Comparison of ENCODE assay signal across 16 cellular contexts in genomic region chr5:93576015-93576414, GRCh38. TPM values are rescaled to one million over a fixed set of nuclear protein-coding genes. Genes with fewer than 3 reads are reported as not detected.
DNase-seq lines count a peak whose midpoint lies in the region; ATAC-seq, FAIRE-seq and TF ChIP-seq lines count a peak whose summit lies in the region.
"Had no signal": no experiment of that assay in that cellular context is flagged by ENCODE, and none has a peak within 500 bp of the region (broad histone marks: within the 10 kb centered on the region; RNA-seq: fewer than 3 reads in every experiment).

No MANE protein-coding gene starts in this region.

- H2BK20ac ChIP-seq in IMR-90 (ENCODE audit: low read depth, low read length), result no peak overlapping the region

- H3K9ac ChIP-seq in IMR-90 (ENCODE audit: low read depth, low read length), result no peak overlapping the region
- H3K9ac ChIP-seq: BLaER1 treated with 17β-estradiol and CSF1 and Interleukin-3, amounts not matched to agents 10 nM and 100 nM had no signal

- no peak overlapping the region for H2BK15ac ChIP-seq in IMR-90 (ENCODE audit: low read depth, low read length)

- FAIRE-seq in small intestine (lab: Jason Lieb, UNC), result no peak
- FAIRE-seq: D721Med had no signal

- no peaks in the 10 kb centered on the region for H3K27me3 ChIP-seq in ACC112 (ENCODE audit: insufficient read depth, low read length)
- no peaks in the 10 kb centered on the region for H3K27me3 ChIP-seq in IMR-90 (ENCODE audit: control insufficient read depth, insufficient read depth, low read length)
- H3K27me3 ChIP-seq in dorsolateral prefrontal cortex, result peaks cover 0 to 37% (median 4%) of the 10 kb centered on the region in 45 donors
- peaks cover 14 to 36% of the 10 kb centered on the region in 2 donors for H3K27me3 ChIP-seq in small intestine (ENCODE audit: control insufficient read depth in 2 of 2, insufficient read depth in 2 of 2, low read length in 2 of 2)
- no peaks in the 10 kb centered on the region for H3K27me3 ChIP-seq in uterus
- H3K27me3 ChIP-seq: SJCRH30 had no signal

- H3K14ac ChIP-seq in IMR-90 (replicated peaks; ENCODE audit: low read depth, low read length), result 0 out of 2 replicates have a peak overlapping the region, but pooled peaks have one; percentile 4

- H2BK5ac ChIP-seq in IMR-90 (ENCODE audit: low read depth, low read length, poor library complexity, severe bottlenecking), result peak overlapping the region; percentile 4

- no peak for TF ChIP-seq RAD21 in IMR-90 (IDR thresholded peaks at IDR 0.05; ENCODE audit: low read length)

- H4K8ac ChIP-seq in IMR-90 (ENCODE audit: low read depth in 2 of 2, low read length in 2 of 2), result peak overlapping the region in 1 of 2 experiments; percentile 16; a peak in 1 of 4 replicates

- TF ChIP-seq POLR2A in IMR-90 (IDR thresholded peaks at IDR 0.05; ENCODE audit: low read depth, low read length) (no peak), uterus (IDR thresholded peaks at IDR 0.05) (no peak)

- H3K79me1 ChIP-seq in IMR-90 (ENCODE audit: low read depth in 1 of 2, low read length in 2 of 2), result peaks cover 26 to 69% of the 10 kb centered on the region in 2 experiments

- H3K36me3 ChIP-seq in ACC112 (ENCODE audit: insufficient read depth, low read length) (peaks cover 25% of the 10 kb centered on the region; the same call in 1 of the 2 replicates), IMR-90 (ENCODE audit: control insufficient read depth, insufficient read depth, low read length) (peaks cover 12% of the 10 kb centered on the region), small intestine (ENCODE audit: control insufficient read depth in 2 of 2, insufficient read depth in 2 of 2, low read length in 2 of 2) (no peaks in the 10 kb centered on the region), uterus (no peaks in the 10 kb centered on the region)
- H3K36me3 ChIP-seq: BLaER1 treated with 17β-estradiol and CSF1 and Interleukin-3, amounts not matched to agents 10 nM and 100 nM; SJCRH30 had no signal

- H2AK9ac ChIP-seq in IMR-90 (replicated peaks; ENCODE audit: low read depth, low read length, poor library complexity), result no peak overlapping the region

- H2AFZ ChIP-seq in ACC112 (ENCODE audit: low read length, unreplicated experiment), result no peak overlapping the region
- H2AFZ ChIP-seq in IMR-90 (replicated peaks; ENCODE audit: low read length, poor library complexity), result no peak overlapping the region

- dilution Hi-C loops in IMR-90 (cut with HindIII; ENCODE audit: low sequenced_read_pairs, unreplicated experiment), result no loop called here

- in situ Hi-C loops in IMR-90 (cut with MboI; ENCODE audit: low sequenced_read_pairs), result loop anchor here (10.0 to 25.0 kb wide), 5 partner anchors 491 to 1264 kb away; no protein-coding TSS in a partner anchor

- H4K5ac ChIP-seq in IMR-90 (ENCODE audit: low read depth, low read length), result no peak overlapping the region

- POLR2A ChIA-PET in IMR-90 (lab: Charles Lee; ENCODE audit: unreplicated experiment), result no interaction called here

- H3K4ac ChIP-seq in IMR-90 (ENCODE audit: low read depth, low read length), result no peak overlapping the region

- H3K9me3 Mint-ChIP-seq in nephron progenitor cell, result no peaks in the 10 kb centered on the region
- H3K9me3 Mint-ChIP-seq in stimulated activated naive CD8-positive, alpha-beta T cell treated with anti-CD3 and anti-CD28 coated beads, Interleukin-15, amount 100 ng/mL, for 72 hours, result no peaks in the 10 kb centered on the region

- no peak overlapping the region for H2AK5ac ChIP-seq in IMR-90 (ENCODE audit: low read depth, low read length)

- DNase-seq in IMR-90 (no peak), dorsolateral prefrontal cortex (no peak), nephron progenitor cell (no peak), small intestine (no peak), uterus (no peak)
- DNase-seq in stimulated activated naive CD8-positive, alpha-beta T cell treated with anti-CD3 and anti-CD28 coated beads, Interleukin-15, amount 100 ng/mL, for 72 hours, result no peak
- DNase-seq: CD8-positive, alpha-beta memory T cell; KBM-7; NCI-H1436; NCI-H2029 treated with DMSO at 0.1 percent for 48 hours; NCI-H748 treated with DMSO at 0.1 percent for 48 hours; SJCRH30 had no signal

- H3K27me3 Mint-ChIP-seq in nephron progenitor cell (ENCODE audit: low read depth, poor library complexity), result peaks cover 51% of the 10 kb centered on the region
- no peaks in the 10 kb centered on the region for H3K27me3 Mint-ChIP-seq in stimulated activated naive CD8-positive, alpha-beta T cell treated with anti-CD3 and anti-CD28 coated beads, Interleukin-15, amount 100 ng/mL, for 72 hours

- peak overlapping the region; percentile 57 for H3K4me3 ChIP-seq in ACC112 (ENCODE audit: low read depth, low read length)
- no peak overlapping the region for H3K4me3 ChIP-seq in IMR-90 (ENCODE audit: insufficient read depth, low read depth, low read length)
- peak overlapping the region in 42 of 59 donors; percentile 0 to 90 (median 20) for H3K4me3 ChIP-seq in dorsolateral prefrontal cortex
- H3K4me3 ChIP-seq in small intestine (ENCODE audit: low read depth in 1 of 2, low read length in 2 of 2), result no peak overlapping the region
- H3K4me3 ChIP-seq in uterus, result no peak overlapping the region
- H3K4me3 ChIP-seq: BLaER1 treated with 17β-estradiol and CSF1 and Interleukin-3, amounts not matched to agents 10 nM and 100 nM; SJCRH30 had no signal

- peak overlapping the region; percentile 19; the same call in 1 of the 2 replicates for H3K27ac ChIP-seq in ACC112 (ENCODE audit: low read depth, low read length)
- H3K27ac ChIP-seq in IMR-90 (ENCODE audit: insufficient read depth, low read length), result no peak overlapping the region
- peak overlapping the region in 49 of 59 donors; percentile 1 to 100 (median 95) for H3K27ac ChIP-seq in dorsolateral prefrontal cortex
- H3K27ac ChIP-seq in small intestine (ENCODE audit: low read depth in 1 of 2, low read length in 1 of 2), result no peak overlapping the region
- peak overlapping the region in 1 of 2 donors; percentile 9 for H3K27ac ChIP-seq in uterus
- H3K27ac ChIP-seq: BLaER1 treated with 17β-estradiol and CSF1 and Interleukin-3, amounts not matched to agents 10 nM and 100 nM; SJCRH30 had no signal

- TF ChIP-seq CTCF in IMR-90 (conservative IDR thresholded peaks at IDR 0.05; ENCODE audit: low read depth, low read length) (no peak), dorsolateral prefrontal cortex (IDR thresholded peaks at IDR 0.05 in 54 of 56, conservative IDR thresholded peaks at IDR 0.05 in 2 of 56; ENCODE audit: low read depth in 1 of 56, partially characterized antibody in 56 of 56) (no peak), nephron progenitor cell (IDR thresholded peaks at IDR 0.05) (no peak), uterus (IDR thresholded peaks at IDR 0.05) (no peak)

- no peaks in the 10 kb centered on the region for H4K20me1 ChIP-seq in IMR-90 (ENCODE audit: insufficient read depth, low read length)

- no peak overlapping the region for H2BK120ac ChIP-seq in IMR-90 (ENCODE audit: low read depth, low read length)

- H3K4me2 ChIP-seq in IMR-90 (ENCODE audit: low read depth, low read length), result peak overlapping the region; percentile 76; the same call in 1 of the 2 replicates
- H3K4me2 ChIP-seq: BLaER1 treated with 17β-estradiol and CSF1 and Interleukin-3, amounts not matched to agents 10 nM and 100 nM had no signal

- no TSS peak for BruUV-seq in IMR-90 (replicated peaks; lab: Mats Ljungman, UMichigan)

- H3K9me1 ChIP-seq in IMR-90 (ENCODE audit: insufficient read depth, low read length), result no peaks in the 10 kb centered on the region

- no peak overlapping the region; the same call in 1 of the 2 replicates for H3K56ac ChIP-seq in IMR-90 (ENCODE audit: extremely low read depth, insufficient read depth, low read length)

- H3K36me3 Mint-ChIP-seq in nephron progenitor cell (ENCODE audit: low read depth), result no peaks in the 10 kb centered on the region

- WGBS in IMR-90 (ENCODE audit: extremely low coverage in 2 of 2, insufficient read length in 1 of 2), 2 experiments, result no CpG with 5 or more reads among the region's 3 CpGs
- WGBS in small intestine, 3 donors, result 15 to 44% (median 29%) methylated on average over 3 of the region's 3 CpGs

- H3K4me1 ChIP-seq in ACC112 (ENCODE audit: control insufficient read depth, insufficient read depth, low read length, unreplicated experiment) (peaks cover 49% of the 10 kb centered on the region), IMR-90 (ENCODE audit: control insufficient read depth, insufficient read depth, low read length) (peaks cover 16% of the 10 kb centered on the region), small intestine (ENCODE audit: control insufficient read depth in 2 of 2, insufficient read depth in 1 of 2, low read depth in 1 of 2, low read length in 1 of 2) (no peaks in the 10 kb centered on the region), uterus (no peaks in the 10 kb centered on the region)
- H3K4me1 ChIP-seq: SJCRH30 had no signal

- H3K4me1 Mint-ChIP-seq in nephron progenitor cell, result peaks cover 83% of the 10 kb centered on the region
- H3K4me1 Mint-ChIP-seq in stimulated activated naive CD8-positive, alpha-beta T cell treated with anti-CD3 and anti-CD28 coated beads, Interleukin-15, amount 100 ng/mL, for 72 hours, result peaks cover 62% of the 10 kb centered on the region

- H3K23ac ChIP-seq in IMR-90 (ENCODE audit: low read depth, low read length), result peak overlapping the region; percentile 87; the same call in 1 of the 2 replicates

- ATAC-seq in IMR-90 (ENCODE audit: low read depth) (no peak), HG02938 (IDR thresholded peaks at IDR 0.05; ENCODE audit: unreplicated experiment) (no peak)
- no peak for ATAC-seq in stimulated activated naive CD8-positive, alpha-beta T cell treated with anti-CD3 and anti-CD28 coated beads, Interleukin-15, amount 100 ng/mL, for 72 hours

- no peak overlapping the region for H4K91ac ChIP-seq in IMR-90 (ENCODE audit: insufficient read depth, low read depth, low read length)

- H3K4me3 Mint-ChIP-seq in nephron progenitor cell, result peak overlapping the region; percentile 77
- no peak overlapping the region for H3K4me3 Mint-ChIP-seq in stimulated activated naive CD8-positive, alpha-beta T cell treated with anti-CD3 and anti-CD28 coated beads, Interleukin-15, amount 100 ng/mL, for 72 hours
- H3K4me3 Mint-ChIP-seq: CD8-positive, alpha-beta memory T cell had no signal

- H3K18ac ChIP-seq in IMR-90 (ENCODE audit: low read depth, low read length), result no peak overlapping the region

- CTCF ChIA-PET in IMR-90 (lab: Yijun Ruan, JAX), result interaction anchor here (0.6 kb wide), 1 partner anchor 251 kb away, joined by 3 read pairs; no protein-coding TSS in a partner anchor

- H3K9me3 ChIP-seq in IMR-90 (ENCODE audit: control insufficient read depth, insufficient read depth, low read length) (no peaks in the 10 kb centered on the region), small intestine (ENCODE audit: control insufficient read depth, low read depth) (no peaks in the 10 kb centered on the region), uterus (no peaks in the 10 kb centered on the region)
- H3K9me3 ChIP-seq: SJCRH30 had no signal

- H3K79me2 ChIP-seq in ACC112 (ENCODE audit: control insufficient read depth, insufficient read depth, low read length, unreplicated experiment), result peaks cover 92% of the 10 kb centered on the region

- no peak overlapping the region for H3K27ac Mint-ChIP-seq in nephron progenitor cell
- no peak overlapping the region for H3K27ac Mint-ChIP-seq in stimulated activated naive CD8-positive, alpha-beta T cell treated with anti-CD3 and anti-CD28 coated beads, Interleukin-15, amount 100 ng/mL, for 72 hours
- H3K27ac Mint-ChIP-seq: CD8-positive, alpha-beta memory T cell had no signal

- intact Hi-C loops in IMR-90 (cut with micrococcal nuclease) (loop anchor here (5.0 kb wide), 1 partner anchor 739 kb away; no protein-coding TSS in a partner anchor), dorsolateral prefrontal cortex (cut with DNase I) (loop anchor here (5.0 to 10.0 kb wide), 3 partner anchors 374 to 891 kb away; no protein-coding TSS in a partner anchor), uterus (cut with DNase I; ENCODE audit: low total_unique reads) (loop anchor here (5.0 kb wide), 1 partner anchor 44 kb away; no protein-coding TSS in a partner anchor)

RNA-seq across cellular contexts. Expression of gene NR2F1-AS1, which starts 5.0 kb away (rescaled TPM):
- total RNA-seq in IMR-90 (2012; rRNA removed), result 12.5 and 17.8 TPM in 2 replicates
- polyA plus RNA-seq in IMR-90 (2012; rRNA removed), result 12.1 and 12.8 TPM in 2 replicates
- 3.6 and 4.5 TPM in 2 replicates for polyA plus RNA-seq in IMR-90 (2012; cell fraction: cytosol; rRNA removed)
- 7.6 and 30.6 TPM in 2 replicates for polyA plus RNA-seq in IMR-90 (2012; cell fraction: nucleus; rRNA removed; ENCODE audit: low replicate concordance)
- 100 to 1,000 TPM in 43 of 120 experiments, 10 to 100 TPM in 77; 42.2 to 125 (median 96.4) TPM for total RNA-seq in dorsolateral prefrontal cortex
- 1 to 10 TPM in 2 of 3 donors, under 1 TPM in 1; 0.89 to 4.4 (median 3.5) TPM for polyA plus RNA-seq in small intestine
- 10 to 100 TPM in 3 of 4 donors, 1 to 10 TPM in 1; 4.4 to 46.1 (median 19.9) TPM for total RNA-seq in uterus
- total RNA-seq: CD8-positive, alpha-beta memory T cell had no signal
- polyA plus RNA-seq: CD8-positive, alpha-beta memory T cell had no signal

RNA-seq across cellular contexts. Expression of gene NR2F1, which starts 7.0 kb away (rescaled TPM):
- 18.1 and 19.0 TPM in 2 replicates for total RNA-seq in IMR-90 (2012; rRNA removed)
- polyA plus RNA-seq in IMR-90 (2012; rRNA removed), result 160 and 175 TPM in 2 replicates
- 80.6 and 211 TPM in 2 replicates for polyA plus RNA-seq in IMR-90 (2012; cell fraction: cytosol; rRNA removed)
- 153 and 546 TPM in 2 replicates for polyA plus RNA-seq in IMR-90 (2012; cell fraction: nucleus; rRNA removed; ENCODE audit: low replicate concordance)
- 100 to 1,000 TPM in 56 of 120 experiments, 10 to 100 TPM in 64; 46.1 to 145 (median 98.5) TPM for total RNA-seq in dorsolateral prefrontal cortex
- polyA plus RNA-seq in small intestine, result 10 to 100 TPM in 1 of 3 donors, 1 to 10 TPM in 1, under 1 TPM in 1; 0.67 to 12.1 (median 3.5) TPM
- 10 to 100 TPM; 26.8 to 55.0 (median 40.6) TPM for total RNA-seq in uterus
- total RNA-seq: CD8-positive, alpha-beta memory T cell had no signal
- polyA plus RNA-seq: CD8-positive, alpha-beta memory T cell had no signal

Comparison
In these comparisons a context has a peak if more than half of its experiments do, and no peak if none do; other contexts are left out.
1. H3K27ac ChIP-seq: peak in ACC112 (single experiment) and dorsolateral prefrontal cortex (49 of 59); none in IMR-90 (single experiment) and small intestine (0 of 2).
2. H3K4me3 ChIP-seq: peak in ACC112 (single experiment) and dorsolateral prefrontal cortex (42 of 59); none in IMR-90 (single experiment), small intestine (0 of 2) and uterus (0 of 2).